In the genomic region with DNA sequence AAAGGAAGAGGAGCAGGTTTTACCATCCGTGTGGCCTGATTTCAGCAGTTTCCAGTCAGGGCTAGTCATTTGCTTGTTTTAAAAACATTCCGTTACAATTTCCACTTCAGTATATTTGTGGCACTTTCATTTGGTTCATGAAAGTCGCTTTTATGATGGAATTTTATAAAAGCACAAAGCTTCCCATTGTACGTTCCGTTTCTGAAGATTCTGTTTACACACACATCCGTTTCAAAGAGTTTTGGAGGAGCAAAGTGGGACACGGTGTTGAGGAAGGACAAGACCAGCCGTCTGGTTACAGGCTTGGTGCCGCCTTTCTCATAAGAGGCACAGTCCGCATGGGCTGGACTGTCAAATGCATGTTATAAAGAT, we compare ENCODE assay signal across 12 cellular contexts.
DNase-seq lines count a peak whose midpoint lies in the region; ATAC-seq and TF ChIP-seq lines count a peak whose summit lies in the region.
"Had no signal": no experiment of that assay in that cellular context is flagged by ENCODE, and none has a peak within 500 bp of the region (broad histone marks: within the 10 kb centered on the region; RNA-seq: fewer than 3 reads in every experiment).

No MANE protein-coding gene starts in this region.

- intact Hi-C loops in colonic mucosa (cut with DNase I) = no loop called here
- intact Hi-C loops in naive thymus-derived CD4-positive, alpha-beta T cell (cut with micrococcal nuclease) = loop anchor here (5.0 to 10.0 kb wide), 3 partner anchors 248 to 1663 kb away; partner anchors contain the start of genes LRRC47 (in 1 of the 2) and PRXL2B (in 1 of the 2)
- intact Hi-C loops in tibial artery (cut with DNase I; ENCODE audit: low total_unique reads) = no loop called here

- H3K4me1 ChIP-seq in colonic mucosa (peaks cover 10% of the 10 kb centered on the region), tibial artery (peaks cover 0 to 32% (median 21%) of the 10 kb centered on the region in 4 donors)
- H3K4me1 ChIP-seq in naive thymus-derived CD4-positive, alpha-beta T cell (ENCODE audit: control insufficient read depth in 2 of 2, insufficient read depth in 2 of 2, low read length in 2 of 2) = peaks cover 10% of the 10 kb centered on the region in 2 donors

- H3K27me3 ChIP-seq in colonic mucosa = no peaks in the 10 kb centered on the region
- H3K27me3 ChIP-seq in naive thymus-derived CD4-positive, alpha-beta T cell (ENCODE audit: control insufficient read depth in 2 of 2, insufficient read depth in 2 of 2, low read length in 2 of 2) = no peaks in the 10 kb centered on the region
- peaks cover 0 to 7% of the 10 kb centered on the region in 2 donors for H3K27me3 ChIP-seq in tibial artery

- H3K9ac ChIP-seq in colonic mucosa (ENCODE audit: low read depth in 2 of 2, low read length in 2 of 2) = peak overlapping the region in 1 of 2 donors; percentile 58

- TF ChIP-seq CTCF in colonic mucosa (IDR thresholded peaks at IDR 0.05) = no peak
- TF ChIP-seq CTCF in tibial artery (IDR thresholded peaks at IDR 0.05) = no peak
- no peak for TF ChIP-seq CTCF in omental fat pad (IDR thresholded peaks at IDR 0.05)

- H3K36me3 ChIP-seq in colonic mucosa = no peaks in the 10 kb centered on the region
- no peaks in the 10 kb centered on the region for H3K36me3 ChIP-seq in naive thymus-derived CD4-positive, alpha-beta T cell (ENCODE audit: control insufficient read depth in 2 of 3, insufficient read depth in 3 of 3, low read length in 3 of 3)
- no peaks in the 10 kb centered on the region for H3K36me3 ChIP-seq in tibial artery

- POLR2A ChIA-PET in naive thymus-derived CD4-positive, alpha-beta T cell (lab: Charles Lee) = no interaction called here

- no peak for DNase-seq in activated naive CD8-positive, alpha-beta T cell treated with anti-CD3 and anti-CD28 coated beads for 36 hours
- DNase-seq in colonic mucosa = no peak
- no peak for DNase-seq in naive thymus-derived CD4-positive, alpha-beta T cell
- no peak for DNase-seq in tibial artery
- DNase-seq in NCI-H510A treated with DMSO at 0.1 percent for 48 hours (lab: John Stamatoyannopoulos, UW) = no peak
- DNase-seq in OCI-M1 (lab: John Stamatoyannopoulos, UW) = no peak
- no peak for DNase-seq in omental fat pad (ENCODE audit: low spot score)
- DNase-seq: KBM-7, NCI-H2107 had no signal

- no peak overlapping the region for H3K4me3 ChIP-seq in colonic mucosa
- H3K4me3 ChIP-seq in naive thymus-derived CD4-positive, alpha-beta T cell (ENCODE audit: low read length) = no peak overlapping the region
- H3K4me3 ChIP-seq in tibial artery = no peak overlapping the region

- H3K9me3 Mint-ChIP-seq in activated naive CD8-positive, alpha-beta T cell (ENCODE audit: low read depth) = no peaks in the 10 kb centered on the region
- no peaks in the 10 kb centered on the region for H3K9me3 Mint-ChIP-seq in activated naive CD8-positive, alpha-beta T cell treated with anti-CD3 and anti-CD28 coated beads for 36 hours
- H3K9me3 Mint-ChIP-seq in naive thymus-derived CD4-positive, alpha-beta T cell = no peaks in the 10 kb centered on the region
- H3K9me3 Mint-ChIP-seq: activated T-helper 1 cell treated with anti-CD3 and anti-CD28 coated beads, Interleukin-12 subunit alpha, Interleukin-12 subunit beta, Interleukin-2, Interleukin-4 antibody, amounts not matched to agents 30 ng/mL and 10 ng/mL and 1 ng/mL, durations not matched to agents 14 hours and 24 hours and 36 hours; dendritic cell treated with granulocyte-macrophage colony-stimulating factor and Interleukin-4, amounts not matched to agents 40 ng/mL and 50 ng/mL, for 4 days had no signal

- H3K36me3 Mint-ChIP-seq in activated naive CD8-positive, alpha-beta T cell = no peaks in the 10 kb centered on the region
- no peaks in the 10 kb centered on the region for H3K36me3 Mint-ChIP-seq in activated naive CD8-positive, alpha-beta T cell treated with anti-CD3 and anti-CD28 coated beads for 36 hours
- peaks cover 0 to 5% (median 0%) of the 10 kb centered on the region in 5 donors for H3K36me3 Mint-ChIP-seq in naive thymus-derived CD4-positive, alpha-beta T cell

- H3K27me3 Mint-ChIP-seq in activated naive CD8-positive, alpha-beta T cell = no peaks in the 10 kb centered on the region
- H3K27me3 Mint-ChIP-seq in activated naive CD8-positive, alpha-beta T cell treated with anti-CD3 and anti-CD28 coated beads for 36 hours = no peaks in the 10 kb centered on the region
- H3K27me3 Mint-ChIP-seq in naive thymus-derived CD4-positive, alpha-beta T cell = no peaks in the 10 kb centered on the region

- H3K27ac Mint-ChIP-seq in activated naive CD8-positive, alpha-beta T cell = no peak overlapping the region
- H3K27ac Mint-ChIP-seq in activated naive CD8-positive, alpha-beta T cell treated with anti-CD3 and anti-CD28 coated beads for 36 hours = no peak overlapping the region
- H3K27ac Mint-ChIP-seq in naive thymus-derived CD4-positive, alpha-beta T cell = peak overlapping the region in 6 of 9 donors; percentile 41 to 93 (median 78)

- peak overlapping the region; percentile 9 for H3K4me3 Mint-ChIP-seq in activated naive CD8-positive, alpha-beta T cell
- H3K4me3 Mint-ChIP-seq in activated naive CD8-positive, alpha-beta T cell treated with anti-CD3 and anti-CD28 coated beads for 36 hours = no peak overlapping the region
- H3K4me3 Mint-ChIP-seq in naive thymus-derived CD4-positive, alpha-beta T cell = peak overlapping the region in 4 of 10 donors; percentile 26 to 50 (median 45)

- CTCF ChIA-PET in naive thymus-derived CD4-positive, alpha-beta T cell (lab: Charles Lee) = no interaction called here

- H3K27ac ChIP-seq in colonic mucosa = peak overlapping the region; percentile 8
- H3K27ac ChIP-seq in naive thymus-derived CD4-positive, alpha-beta T cell (ENCODE audit: low read depth, low read length) = peak overlapping the region; percentile 80
- H3K27ac ChIP-seq in tibial artery = peak overlapping the region; percentile 80

- ATAC-seq in naive thymus-derived CD4-positive, alpha-beta T cell = no peak
- ATAC-seq in omental fat pad (ENCODE audit: low FRiP score) = no peak

- H3K9me3 ChIP-seq in colonic mucosa (no peaks in the 10 kb centered on the region), tibial artery (no peaks in the 10 kb centered on the region)
- H3K9me3 ChIP-seq in naive thymus-derived CD4-positive, alpha-beta T cell (ENCODE audit: control insufficient read depth in 2 of 3, low read length in 3 of 3) = no peaks in the 10 kb centered on the region

- peaks cover 8% of the 10 kb centered on the region for H3K4me1 Mint-ChIP-seq in activated naive CD8-positive, alpha-beta T cell (ENCODE audit: low read depth)
- peaks cover 9% of the 10 kb centered on the region for H3K4me1 Mint-ChIP-seq in activated naive CD8-positive, alpha-beta T cell treated with anti-CD3 and anti-CD28 coated beads for 36 hours
- H3K4me1 Mint-ChIP-seq in naive thymus-derived CD4-positive, alpha-beta T cell = peaks cover 5 to 32% (median 17%) of the 10 kb centered on the region in 7 donors

Comparison
In these comparisons a context has a peak if more than half of its experiments do, and no peak if none do; other contexts are left out.
1. H3K27ac Mint-ChIP-seq: peak in naive thymus-derived CD4-positive, alpha-beta T cell (6 of 9); none in activated naive CD8-positive, alpha-beta T cell (single experiment) and activated naive CD8-positive, alpha-beta T cell treated with anti-CD3 and anti-CD28 coated beads for 36 hours (single experiment).
2. H3K27ac ChIP-seq: peak in every context shown above with its lines; median percentile 80 in naive thymus-derived CD4-positive, alpha-beta T cell; 80 in tibial artery; 8 in colonic mucosa.
3. intact Hi-C loops: an anchor here in naive thymus-derived CD4-positive, alpha-beta T cell (5.0 to 10.0 kb wide); none called in colonic mucosa and tibial artery.